Comparison of ENCODE assay signal across 8 cellular contexts in genomic region chr14:24231263-24232120, GRCh38. TPM values are rescaled to one million over a fixed set of nuclear protein-coding genes. Genes with fewer than 3 reads are reported as not detected.
DNase-seq lines count a peak whose midpoint lies in the region; ATAC-seq and TF ChIP-seq lines count a peak whose summit lies in the region.

No MANE protein-coding gene starts in this region.

- no peak for TF ChIP-seq CTCF in osteoblast (IDR thresholded peaks at IDR 0.05; ENCODE audit: extremely low read depth, low read depth, low read length)

- H3K27ac Mint-ChIP-seq in CD8-positive, alpha-beta memory T cell, result peak overlapping the region; percentile 95 to 99 (median 98)

- peaks cover 27% of the 10 kb centered on the region for H3K36me3 ChIP-seq in CD8-positive, alpha-beta memory T cell (ENCODE audit: insufficient read depth, low read length)
- H3K36me3 ChIP-seq in H7 (replicated peaks; ENCODE audit: control insufficient read depth, insufficient read depth, low read length) (peaks cover 3% of the 10 kb centered on the region), osteoblast (ENCODE audit: insufficient read depth, low read length) (peaks cover 23% of the 10 kb centered on the region)

- peak; percentile 12 for ATAC-seq in SK-N-SH treated with all-trans-retinoic acid at 6 μM for 48 hours
- no peak for ATAC-seq in HG03095 (IDR thresholded peaks at IDR 0.05; ENCODE audit: unreplicated experiment)

- no peaks in the 10 kb centered on the region for H3K9me3 ChIP-seq in CD8-positive, alpha-beta memory T cell (ENCODE audit: low read length)
- H3K9me3 ChIP-seq in osteoblast (ENCODE audit: low read depth, low read length), result no peaks in the 10 kb centered on the region

- no peaks in the 10 kb centered on the region for H3K27me3 ChIP-seq in CD8-positive, alpha-beta memory T cell (ENCODE audit: insufficient read depth, low read length, poor library complexity, severe bottlenecking)
- H3K27me3 ChIP-seq in H7 (ENCODE audit: control insufficient read depth, insufficient read depth, low read length) (no peaks in the 10 kb centered on the region), osteoblast (ENCODE audit: insufficient read depth, low read length) (no peaks in the 10 kb centered on the region)

- H3K79me2 ChIP-seq in osteoblast (ENCODE audit: insufficient read depth, low read length), result peaks cover 84% of the 10 kb centered on the region

- H4K20me1 ChIP-seq in osteoblast (ENCODE audit: insufficient read depth, low read length), result peaks cover 3% of the 10 kb centered on the region

- H3K4me2 ChIP-seq in osteoblast (ENCODE audit: insufficient read depth, low read length), result peak overlapping the region; percentile 92

- CTCF ChIA-PET in CD8-positive, alpha-beta memory T cell (lab: Charles Lee), result interaction anchor here (0.6 to 1.3 kb wide), 4 partner anchors 11 to 76 kb away, joined by 3 to 7 read pairs (median 4); partner anchors contain the start of genes CIDEB, MDP1, RABGGTA and TINF2

- TF ChIP-seq POLR2A in erythroblast (IDR thresholded peaks at IDR 0.05; ENCODE audit: low read length), result no peak

- peak overlapping the region; percentile 95 to 99 (median 98) for H3K4me3 Mint-ChIP-seq in CD8-positive, alpha-beta memory T cell

- H3K4me1 ChIP-seq in CD8-positive, alpha-beta memory T cell (ENCODE audit: insufficient read depth, low read length), result peaks cover 38% of the 10 kb centered on the region
- peaks cover 34% of the 10 kb centered on the region for H3K4me1 ChIP-seq in osteoblast (ENCODE audit: insufficient read depth, low read length)

- no peaks in the 10 kb centered on the region for H3K27me3 Mint-ChIP-seq in CD8-positive, alpha-beta memory T cell

- H3K27ac ChIP-seq in CD8-positive, alpha-beta memory T cell (ENCODE audit: low read depth, low read length), result peak overlapping the region; percentile 79
- H3K27ac ChIP-seq in osteoblast (ENCODE audit: low read depth, low read length), result peak overlapping the region; percentile 93

- H3K4me1 Mint-ChIP-seq in CD8-positive, alpha-beta memory T cell, result peaks cover 47 to 70% (median 67%) of the 10 kb centered on the region in 3 donors

- peaks cover 0 to 60% (median 8%) of the 10 kb centered on the region in 3 donors for H3K36me3 Mint-ChIP-seq in CD8-positive, alpha-beta memory T cell

- peak overlapping the region; percentile 92 for H3K4me3 ChIP-seq in CD8-positive, alpha-beta memory T cell (ENCODE audit: low read length)
- H3K4me3 ChIP-seq in H7 (ENCODE audit: insufficient read depth, low read depth, low read length) (peak overlapping the region; percentile 87), osteoblast (ENCODE audit: insufficient read depth, low read length) (peak overlapping the region; percentile 97)

- no peaks in the 10 kb centered on the region for H3K9me3 Mint-ChIP-seq in CD8-positive, alpha-beta memory T cell

- POLR2A ChIA-PET in CD8-positive, alpha-beta memory T cell (lab: Charles Lee), result interaction anchor here (0.6 kb wide), 2 partner anchors 21 to 381 kb away, joined by 3 to 4 read pairs; no protein-coding TSS in a partner anchor

- peak overlapping the region; percentile 97 for H2AFZ ChIP-seq in osteoblast (ENCODE audit: low read length)

- peak in 3 of 5 donors; percentile 7 to 19 (median 14) for DNase-seq in CD8-positive, alpha-beta memory T cell
- peak; percentile 84 for DNase-seq in H7
- DNase-seq in erythroblast (lab: John Stamatoyannopoulos, UW), result peak; percentile 44 to 61
- DNase-seq in osteoblast (ENCODE audit: insufficient read length, low spot score, missing footprints), result peak; percentile 67
- no peak for DNase-seq in COLO829 (ENCODE audit: low spot score)
- DNase-seq in NOMO-1 treated with dmso at 0.1 percent for 144 hours (lab: John Stamatoyannopoulos, UW; ENCODE audit: unreplicated experiment), result no peak

TF ChIP-seq in SK-N-SH treated with all-trans-retinoic acid at 6 μM for 48 hours, 23 proteins besides CTCF, POLR2A, EP300 and RAD21 (continues in another document):
- no peak for TF ChIP-seq PATZ1 (CRISPR knock-in tag; IDR thresholded peaks at IDR 0.05; ENCODE audit: borderline replicate concordance)
- TF ChIP-seq POU6F1 (CRISPR knock-in tag; IDR thresholded peaks at IDR 0.05; ENCODE audit: borderline replicate concordance, low read depth), result no peak
- TF ChIP-seq RARB (CRISPR knock-in tag; IDR thresholded peaks at IDR 0.05), result no peak
- no peak for TF ChIP-seq GLIS3 (CRISPR knock-in tag; IDR thresholded peaks at IDR 0.05)
- TF ChIP-seq ZNF8 (CRISPR knock-in tag; IDR thresholded peaks at IDR 0.05), result no peak
- TF ChIP-seq CSRNP3 (CRISPR knock-in tag; IDR thresholded peaks at IDR 0.05), result no peak
- TF ChIP-seq ZNF565 (CRISPR knock-in tag; conservative IDR thresholded peaks at IDR 0.05; ENCODE audit: low read depth), result no peak
- no peak for TF ChIP-seq ZC3H10 (CRISPR knock-in tag; IDR thresholded peaks at IDR 0.05)
- no peak for TF ChIP-seq SNAI2 (CRISPR knock-in tag; IDR thresholded peaks at IDR 0.05)
- TF ChIP-seq ZFP3 (CRISPR knock-in tag; IDR thresholded peaks at IDR 0.05), result no peak

RNA-seq across cellular contexts. Expression of gene NEDD8, which starts 0.7 kb away (rescaled TPM):
- total RNA-seq in CD8-positive, alpha-beta memory T cell, result 100 to 1,000 TPM; 232 to 240 TPM
- polyA plus RNA-seq in CD8-positive, alpha-beta memory T cell, result 364 TPM
- total RNA-seq in H7 (2014; rRNA removed; shearing (Covaris generic)), result 195 and 203 TPM in 2 replicates
- 56.3 and 69.1 TPM in 2 replicates for total RNA-seq in osteoblast

RNA-seq across cellular contexts. Expression of gene GMPR2, which starts 1.2 kb away (rescaled TPM):
- total RNA-seq in CD8-positive, alpha-beta memory T cell, result 10 to 100 TPM; 43.6 to 48.6 TPM
- 96.8 TPM for polyA plus RNA-seq in CD8-positive, alpha-beta memory T cell
- total RNA-seq in H7 (2014; rRNA removed; shearing (Covaris generic)), result 81.6 and 104 TPM in 2 replicates
- 70.7 and 86.5 TPM in 2 replicates for total RNA-seq in osteoblast

RNA-seq across cellular contexts. Expression of gene TINF2, which starts 10.9 kb away (rescaled TPM):
- total RNA-seq in CD8-positive, alpha-beta memory T cell, result 100 to 1,000 TPM; 101 to 106 TPM
- polyA plus RNA-seq in CD8-positive, alpha-beta memory T cell, result 161 TPM
- 46.9 and 52.2 TPM in 2 replicates for total RNA-seq in H7 (2014; rRNA removed; shearing (Covaris generic))
- 62.6 and 63.4 TPM in 2 replicates for total RNA-seq in osteoblast

RNA-seq across cellular contexts. Expression of gene MDP1, which starts 15.6 kb away (rescaled TPM):
- total RNA-seq in CD8-positive, alpha-beta memory T cell, result 10 to 100 TPM; 15.5 to 16.2 TPM
- polyA plus RNA-seq in CD8-positive, alpha-beta memory T cell, result 25.8 TPM
- total RNA-seq in H7 (2014; rRNA removed; shearing (Covaris generic)), result 18.6 and 23.6 TPM in 2 replicates
- total RNA-seq in osteoblast, result 14.1 and 14.8 TPM in 2 replicates

RNA-seq across cellular contexts. Expression of gene CHMP4A, which starts 18.2 kb away (rescaled TPM):
- 10 to 100 TPM; 86.4 to 87.6 TPM for total RNA-seq in CD8-positive, alpha-beta memory T cell
- polyA plus RNA-seq in CD8-positive, alpha-beta memory T cell, result 159 TPM
- total RNA-seq in H7 (2014; rRNA removed; shearing (Covaris generic)), result 17.6 and 20.8 TPM in 2 replicates
- 19.2 TPM in 2 replicates for total RNA-seq in osteoblast

Comparison
In these comparisons a context has a peak if more than half of its experiments do, and no peak if none do; other contexts are left out.
1. DNase-seq: peak in CD8-positive, alpha-beta memory T cell (3 of 5), H7 (single experiment), erythroblast (2 of 2) and osteoblast (single experiment); none in COLO829 (single experiment) and NOMO-1 treated with dmso at 0.1 percent for 144 hours (single experiment).
2. Peak in every context shown above with its lines, with median percentiles within 50 percentile points of each other: H3K4me3 ChIP-seq.